ENCODE assay signal across 9 cellular contexts in the genomic region with DNA sequence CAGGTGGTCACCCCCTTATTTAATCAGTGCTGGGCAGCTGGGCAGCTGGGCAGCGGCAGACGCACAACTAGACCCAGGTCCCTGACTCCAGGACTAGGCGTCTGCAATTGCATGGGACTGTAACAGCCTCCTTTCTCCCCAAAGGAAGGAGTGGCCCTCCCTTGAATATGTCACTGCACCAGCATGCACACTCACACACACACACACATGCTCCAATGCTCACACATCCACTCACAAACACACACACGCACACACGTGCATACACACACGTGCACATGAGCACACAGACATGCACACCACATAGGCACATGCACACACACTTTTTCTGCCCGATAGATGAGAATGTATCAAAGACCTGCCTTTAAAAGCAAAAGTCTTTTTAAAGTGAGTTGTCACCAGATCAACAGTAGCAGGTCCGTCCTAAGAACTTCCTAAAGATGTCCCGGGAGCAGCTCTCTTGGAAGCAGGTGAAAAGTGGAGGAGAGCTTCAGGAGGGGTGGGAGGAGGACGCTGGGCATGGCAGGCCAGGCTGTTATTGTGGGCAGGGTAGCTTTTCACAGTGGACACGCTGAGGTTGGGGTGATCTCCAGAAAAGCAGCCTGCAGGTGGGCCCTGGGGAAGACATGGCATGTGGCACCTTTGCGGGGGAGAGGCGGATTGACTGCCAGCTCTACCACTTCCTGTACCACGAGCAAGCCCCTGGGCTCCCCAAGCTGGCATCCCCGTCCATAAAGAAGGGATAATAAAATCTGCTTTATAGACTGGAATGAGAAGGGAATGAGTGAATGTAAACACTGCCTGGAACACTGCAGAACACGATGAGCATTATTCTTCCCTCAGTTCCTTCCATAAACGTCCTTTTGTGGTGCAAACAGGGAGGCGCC. TPM values are rescaled to one million over a fixed set of nuclear protein-coding genes. Genes with fewer than 3 reads are reported as not detected.
A peak's percentile ranks its signal among the peaks of the same experiment; 100 is the strongest.
DNase-seq lines count a peak whose midpoint lies in the region; ATAC-seq, FAIRE-seq and TF ChIP-seq lines count a peak whose summit lies in the region.
"Had no signal": no experiment of that assay in that cellular context is flagged by ENCODE, and none has a peak within 500 bp of the region (broad histone marks: within the 10 kb centered on the region; RNA-seq: fewer than 3 reads in every experiment).

No MANE protein-coding gene starts in this region.

- in situ Hi-C loops in HepG2 (cut with HindIII; ENCODE audit: extremely low pct_ligation_motif_present, low pct_unique_long_range_greater_than_20kb), result loop anchor here (10.0 to 25.0 kb wide), 2 partner anchors 107 to 180 kb away; no protein-coding TSS in a partner anchor

- TSS peak; percentile 56 for BruUV-seq in HepG2 (replicated peaks; lab: Mats Ljungman, UMichigan)

- H3K9me3 Mint-ChIP-seq in T-helper 1 cell treated with Interleukin-12 subunit alpha and Interleukin-12 subunit beta and Interleukin-4 antibody, amounts not matched to agents 30 μg/mL and 1 μg/mL, for 36 hours, result no peaks in the 10 kb centered on the region
- no peaks in the 10 kb centered on the region for H3K9me3 Mint-ChIP-seq in activated T-helper 1 cell treated with anti-CD3 and anti-CD28 coated beads, Interleukin-12 subunit alpha, Interleukin-12 subunit beta, Interleukin-2, Interleukin-4 antibody, amounts not matched to agents 30 ng/mL and 10 ng/mL and 1 ng/mL, durations not matched to agents 14 hours and 24 hours and 36 hours

- WGBS in HepG2 (ENCODE audit: low lambda C conversion rate), result 84% methylated on average over 13 of the region's 18 CpGs

- H3K4me1 Mint-ChIP-seq in T-helper 1 cell treated with Interleukin-12 subunit alpha and Interleukin-12 subunit beta and Interleukin-4 antibody, amounts not matched to agents 30 μg/mL and 1 μg/mL, for 36 hours (ENCODE audit: low read depth), result peaks cover 12% of the 10 kb centered on the region
- peaks cover 10% of the 10 kb centered on the region for H3K4me1 Mint-ChIP-seq in activated T-helper 1 cell treated with anti-CD3 and anti-CD28 coated beads, Interleukin-12 subunit alpha, Interleukin-12 subunit beta, Interleukin-2, Interleukin-4 antibody, amounts not matched to agents 30 ng/mL and 10 ng/mL and 1 ng/mL, durations not matched to agents 14 hours and 24 hours and 36 hours (ENCODE audit: low read depth)

- peaks cover 43% of the 10 kb centered on the region for H3K4me1 ChIP-seq in HepG2 (ENCODE audit: insufficient read depth, low read length)
- peaks cover 2 to 28% (median 22%) of the 10 kb centered on the region in 5 donors for H3K4me1 ChIP-seq in subcutaneous abdominal adipose tissue (ENCODE audit: control insufficient read depth in 5 of 5, insufficient read depth in 5 of 5, low read length in 5 of 5)

- DNase-seq in T-helper 1 cell, result no peak
- DNase-seq in activated T-helper 1 cell treated with anti-CD3 and anti-CD28 coated beads, Interleukin-12 subunit alpha, Interleukin-12 subunit beta, Interleukin-2, Interleukin-4 antibody, amounts not matched to agents 30 ng/mL and 10 ng/mL and 1 ng/mL, durations not matched to agents 14 hours and 24 hours and 36 hours (ENCODE audit: low spot score), result no peak
- DNase-seq in HepG2 (ENCODE audit: low spot score), result no peak
- no peak for DNase-seq in GM20000 (ENCODE audit: low spot score)
- no peak for DNase-seq in stimulated activated CD4-positive, alpha-beta T cell treated with anti-CD3 and anti-CD28 coated beads, Interleukin-4, amount 100 ng/mL, for 1 hour
- no peak for DNase-seq in SIG-M5 treated with dmso at 0.1 percent for 504 hours (lab: John Stamatoyannopoulos, UW; ENCODE audit: unreplicated experiment)

- H3K36me3 Mint-ChIP-seq in T-helper 1 cell treated with Interleukin-12 subunit alpha and Interleukin-12 subunit beta and Interleukin-4 antibody, amounts not matched to agents 30 μg/mL and 1 μg/mL, for 36 hours (ENCODE audit: low read depth), result no peaks in the 10 kb centered on the region
- no peaks in the 10 kb centered on the region for H3K36me3 Mint-ChIP-seq in activated T-helper 1 cell treated with anti-CD3 and anti-CD28 coated beads, Interleukin-12 subunit alpha, Interleukin-12 subunit beta, Interleukin-2, Interleukin-4 antibody, amounts not matched to agents 30 ng/mL and 10 ng/mL and 1 ng/mL, durations not matched to agents 14 hours and 24 hours and 36 hours (ENCODE audit: low read depth)

- TF ChIP-seq EP300 in HepG2 (IDR thresholded peaks at IDR 0.05; ENCODE audit: low read depth in 2 of 2, low read length in 2 of 2) (no peak), HepG2 (CRISPR knock-in tag; IDR thresholded peaks at IDR 0.05; ENCODE audit: borderline replicate concordance) (no peak)

- H3K4me3 ChIP-seq in HepG2 (replicated peaks in 1 of 3; ENCODE audit: insufficient read depth in 1 of 3, low read depth in 2 of 3, low read length in 3 of 3) (peak overlapping the region in 2 of 3 experiments; percentile 75 to 80; a peak in 5 of 6 replicates), subcutaneous abdominal adipose tissue (ENCODE audit: low read depth in 1 of 5, low read length in 5 of 5) (peak overlapping the region in 4 of 5 donors; percentile 59 to 66 (median 63))

- no peak for FAIRE-seq in HepG2 (lab: Jason Lieb, UNC)
- FAIRE-seq: A204.1 had no signal

- no peak for TF ChIP-seq POLR2A in HepG2 (IDR thresholded peaks at IDR 0.05; ENCODE audit: insufficient read depth in 1 of 2, low read depth in 2 of 2, low read length in 2 of 2)

- peaks cover 45% of the 10 kb centered on the region for H3K27me3 Mint-ChIP-seq in T-helper 1 cell treated with Interleukin-12 subunit alpha and Interleukin-12 subunit beta and Interleukin-4 antibody, amounts not matched to agents 30 μg/mL and 1 μg/mL, for 36 hours (ENCODE audit: low read depth)
- peaks cover 32% of the 10 kb centered on the region for H3K27me3 Mint-ChIP-seq in activated T-helper 1 cell treated with anti-CD3 and anti-CD28 coated beads, Interleukin-12 subunit alpha, Interleukin-12 subunit beta, Interleukin-2, Interleukin-4 antibody, amounts not matched to agents 30 ng/mL and 10 ng/mL and 1 ng/mL, durations not matched to agents 14 hours and 24 hours and 36 hours (ENCODE audit: insufficient read depth)

- no peak overlapping the region for H2AFZ ChIP-seq in HepG2 (ENCODE audit: low read length)

- CTCF ChIA-PET in HepG2 (lab: Yijun Ruan, JAX; ENCODE audit: low intra/inter-chr PET ratio, low total read pairs), result interaction anchor here (1.3 kb wide), 1 partner anchor 163 kb away, joined by 3 read pairs; no protein-coding TSS in a partner anchor

- POLR2A ChIA-PET in HepG2 (lab: Yijun Ruan, JAX), result interaction anchor here (1.1 to 1.4 kb wide), 4 partner anchors 14 to 223 kb away, joined by 3 to 4 read pairs (median 4); no protein-coding TSS in a partner anchor

- TF ChIP-seq CTCF in HepG2 (CRISPR knock-in tag; IDR thresholded peaks at IDR 0.05) (no peak), GM20000 (IDR thresholded peaks at IDR 0.05; ENCODE audit: extremely low read depth, missing control alignments) (no peak)

- H4K20me1 ChIP-seq in HepG2 (ENCODE audit: insufficient read depth, low read length), result peaks cover 3% of the 10 kb centered on the region; the same call in 1 of the 2 replicates

- intact Hi-C loops in activated T-helper 1 cell treated with anti-CD3 and anti-CD28 coated beads, Interleukin-12 subunit alpha, Interleukin-12 subunit beta, Interleukin-2, Interleukin-4 antibody, amounts not matched to agents 30 ng/mL and 10 ng/mL and 1 ng/mL, durations not matched to agents 14 hours and 24 hours and 36 hours (cut with micrococcal nuclease), result loop anchor here (1.0 kb wide), 1 partner anchor 29 kb away; no protein-coding TSS in a partner anchor
- intact Hi-C loops in HepG2 (cut with micrococcal nuclease; ENCODE audit: unreplicated experiment), result loop anchor here (5.0 kb wide), 1 partner anchor 127 kb away; no protein-coding TSS in a partner anchor

- no peak overlapping the region for H3K27ac Mint-ChIP-seq in T-helper 1 cell treated with Interleukin-12 subunit alpha and Interleukin-12 subunit beta and Interleukin-4 antibody, amounts not matched to agents 30 μg/mL and 1 μg/mL, for 36 hours
- peak overlapping the region; percentile 24 for H3K27ac Mint-ChIP-seq in activated T-helper 1 cell treated with anti-CD3 and anti-CD28 coated beads, Interleukin-12 subunit alpha, Interleukin-12 subunit beta, Interleukin-2, Interleukin-4 antibody, amounts not matched to agents 30 ng/mL and 10 ng/mL and 1 ng/mL, durations not matched to agents 14 hours and 24 hours and 36 hours

- peaks cover 4 to 15% of the 10 kb centered on the region in 2 experiments; a peak in 4 of 5 replicates for H3K27me3 ChIP-seq in HepG2 (ENCODE audit: control insufficient read depth in 1 of 2, insufficient read depth in 2 of 2, low read length in 2 of 2)
- H3K27me3 ChIP-seq in subcutaneous abdominal adipose tissue (ENCODE audit: control insufficient read depth in 5 of 5, insufficient read depth in 4 of 5, low read length in 5 of 5), result peaks cover 25 to 49% (median 34%) of the 10 kb centered on the region in 5 donors

- H3K9ac ChIP-seq in HepG2 (ENCODE audit: insufficient read depth, low read depth, low read length), result peak overlapping the region; percentile 64; the same call in 1 of the 2 replicates
- H3K9ac ChIP-seq in subcutaneous abdominal adipose tissue (ENCODE audit: low read length in 5 of 5), result peak overlapping the region in 1 of 5 donors; percentile 64

- H3K4me2 ChIP-seq in HepG2 (ENCODE audit: low read depth, low read length), result peak overlapping the region; percentile 84

- no peak for TF ChIP-seq RAD21 in HepG2 (CRISPR knock-in tag; IDR thresholded peaks at IDR 0.05)

- H3K9me3 ChIP-seq in HepG2 (ENCODE audit: low read length) (no peaks in the 10 kb centered on the region), subcutaneous abdominal adipose tissue (ENCODE audit: control insufficient read depth in 5 of 5, low read length in 5 of 5) (no peaks in the 10 kb centered on the region)

- no peak overlapping the region for H3K27ac ChIP-seq in HepG2 (ENCODE audit: extremely low read length, insufficient read depth, low read length)
- H3K27ac ChIP-seq in subcutaneous abdominal adipose tissue (ENCODE audit: low read depth, low read length), result no peak overlapping the region

- ATAC-seq in HepG2, result no peak

- peaks cover 11% of the 10 kb centered on the region for H3K79me2 ChIP-seq in HepG2 (ENCODE audit: insufficient read depth, low read length)

- H3K36me3 ChIP-seq in HepG2 (replicated peaks in 1 of 2; ENCODE audit: control insufficient read depth in 1 of 2, insufficient read depth in 2 of 2, low read length in 2 of 2) (peaks cover 0 to 2% of the 10 kb centered on the region in 2 experiments; a peak in 1 of 5 replicates), subcutaneous abdominal adipose tissue (ENCODE audit: control insufficient read depth in 5 of 5, insufficient read depth in 5 of 5, low read length in 5 of 5) (no peaks in the 10 kb centered on the region)

- H3K4me3 Mint-ChIP-seq in T-helper 1 cell treated with Interleukin-12 subunit alpha and Interleukin-12 subunit beta and Interleukin-4 antibody, amounts not matched to agents 30 μg/mL and 1 μg/mL, for 36 hours, result peak overlapping the region; percentile 53
- peak overlapping the region; percentile 43 for H3K4me3 Mint-ChIP-seq in activated T-helper 1 cell treated with anti-CD3 and anti-CD28 coated beads, Interleukin-12 subunit alpha, Interleukin-12 subunit beta, Interleukin-2, Interleukin-4 antibody, amounts not matched to agents 30 ng/mL and 10 ng/mL and 1 ng/mL, durations not matched to agents 14 hours and 24 hours and 36 hours

RNA-seq across cellular contexts. Expression of a gene that starts 1.7 kb away (rescaled TPM):
- total RNA-seq in activated T-helper 1 cell treated with anti-CD3 and anti-CD28 coated beads, Interleukin-12 subunit alpha, Interleukin-12 subunit beta, Interleukin-2, Interleukin-4 antibody, amounts not matched to agents 30 ng/mL and 10 ng/mL and 1 ng/mL, durations not matched to agents 14 hours and 24 hours and 36 hours, result 9.6 and 9.7 TPM in 2 replicates
- total RNA-seq in HepG2 (2016; rRNA removed; fragmentation: Illumina TruSeq; extraction: Trizol), result 4.3 and 4.6 TPM in 2 replicates
- 5.9 and 7.3 TPM in 2 replicates for total RNA-seq in HepG2 (2016; cell fraction: cytosol; rRNA removed; fragmentation: Illumina TruSeq; extraction: Trizol; ENCODE audit: low read depth)
- total RNA-seq in HepG2 (2016; cell fraction: insoluble cytoplasmic fraction; rRNA removed; fragmentation: Illumina TruSeq; extraction: Trizol), result 4.1 and 4.3 TPM in 2 replicates
- total RNA-seq in HepG2 (2016; cell fraction: membrane; rRNA removed; fragmentation: Illumina TruSeq; extraction: Trizol), result 9.6 TPM in 2 replicates
- 4.2 and 5.2 TPM in 2 replicates for total RNA-seq in HepG2 (2016; cell fraction: nucleus; rRNA removed; fragmentation: Illumina TruSeq; extraction: Trizol)
- 19.7 and 22.9 TPM in 2 replicates for polyA plus RNA-seq in HepG2 (2011; rRNA removed)
- polyA plus RNA-seq in HepG2 (2011; cell fraction: cytosol; rRNA removed), result 16.4 and 19.0 TPM in 2 replicates
- 25.1 and 25.6 TPM in 2 replicates for polyA plus RNA-seq in HepG2 (2011; cell fraction: nucleus; rRNA removed)
- polyA plus RNA-seq in HepG2 (2012), result 15.9 and 16.0 TPM in 2 replicates
- polyA plus RNA-seq in HepG2 (2016; cell fraction: cytosol; fragmentation: Illumina TruSeq; extraction: Trizol; ENCODE audit: low read depth), result 12.4 and 13.6 TPM in 2 replicates
- 5.4 and 7.7 TPM in 2 replicates for polyA plus RNA-seq in HepG2 (2016; cell fraction: insoluble cytoplasmic fraction; fragmentation: Illumina TruSeq; extraction: Trizol; ENCODE audit: low read depth)
- 12.9 and 13.7 TPM in 2 replicates for polyA plus RNA-seq in HepG2 (2016; cell fraction: membrane; fragmentation: Illumina TruSeq; extraction: Trizol; ENCODE audit: low read depth)
- polyA plus RNA-seq in HepG2 (2016; cell fraction: nucleus; fragmentation: Illumina TruSeq; extraction: Trizol; ENCODE audit: insufficient read depth, low read depth), result 8.9 TPM in 2 replicates
- polyA minus RNA-seq in HepG2 (2011; rRNA and poly(A)+ RNA removed; ENCODE audit: low replicate concordance), result 6.1 and 18.8 TPM in 2 replicates
- polyA minus RNA-seq in HepG2 (2011; cell fraction: cytosol; rRNA and poly(A)+ RNA removed), result 10.6 and 12.7 TPM in 2 replicates
- polyA minus RNA-seq in HepG2 (2011; cell fraction: nucleus; rRNA and poly(A)+ RNA removed), result 10.4 and 11.6 TPM in 2 replicates
